8 cellular contexts compared by ENCODE assay signal in the genomic region with DNA sequence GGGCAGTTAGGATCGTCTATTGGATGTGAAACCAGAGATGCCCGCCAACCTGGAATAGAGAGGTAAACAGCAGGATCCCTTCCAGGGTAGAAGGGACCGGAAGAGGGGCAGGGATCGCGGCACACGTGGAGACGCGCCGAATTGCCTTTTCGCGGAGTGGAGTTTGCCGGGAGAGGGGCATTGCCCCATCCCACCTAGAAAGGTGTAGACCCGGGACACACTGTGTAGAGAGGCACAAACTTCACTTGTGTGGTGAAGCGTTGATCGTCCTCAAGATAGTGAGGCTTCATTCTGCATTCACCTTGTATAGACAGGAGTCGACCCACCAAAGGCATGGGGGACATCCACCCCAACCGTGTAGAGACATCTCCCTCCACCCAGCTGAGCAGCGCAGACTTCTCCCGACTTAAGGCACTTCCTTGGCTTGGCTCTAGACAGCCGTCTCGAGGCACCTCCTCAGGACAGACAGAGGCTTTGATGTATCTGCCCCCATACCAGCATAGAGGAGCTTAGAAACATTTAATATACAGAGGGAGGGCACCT. TPM values are rescaled to one million over a fixed set of nuclear protein-coding genes. Genes with fewer than 3 reads are reported as not detected.
A peak's percentile ranks its signal among the peaks of the same experiment; 100 is the strongest.
DNase-seq lines count a peak whose midpoint lies in the region; ATAC-seq lines count a peak whose summit lies in the region.

No MANE protein-coding gene starts in this region.

- peaks cover 0 to 4% (median 0%) of the 10 kb centered on the region in 3 donors for H3K36me3 Mint-ChIP-seq in immature natural killer cell
- H3K36me3 Mint-ChIP-seq in stimulated activated memory B cell treated with anti-CD40 and anti-IgM and Interleukin-4, amounts not matched to agents 10 μg/mL and 1 μg/mL and 100 μg/mL, for 72 hours: peaks cover 23% of the 10 kb centered on the region

- H3K27ac ChIP-seq in BLaER1: peak overlapping the region; percentile 92

- ATAC-seq in GM19395 (IDR thresholded peaks at IDR 0.05; ENCODE audit: unreplicated experiment) (peak; percentile 28), HG03571 (IDR thresholded peaks at IDR 0.05; ENCODE audit: unreplicated experiment) (peak; percentile 25)
- ATAC-seq in stimulated activated memory B cell treated with anti-CD40 and anti-IgM and Interleukin-4, amounts not matched to agents 10 μg/mL and 1 μg/mL and 100 μg/mL, for 72 hours: peak; percentile 2

- H3K27me3 ChIP-seq in BLaER1: peaks cover 33% of the 10 kb centered on the region
- no peaks in the 10 kb centered on the region for H3K27me3 ChIP-seq in adipocyte (replicated peaks; ENCODE audit: control insufficient read depth, insufficient read depth, low read length)

- peak overlapping the region; percentile 92 to 96 (median 94) for H3K4me3 Mint-ChIP-seq in immature natural killer cell
- peak overlapping the region; percentile 94 for H3K4me3 Mint-ChIP-seq in stimulated activated memory B cell treated with anti-CD40 and anti-IgM and Interleukin-4, amounts not matched to agents 10 μg/mL and 1 μg/mL and 100 μg/mL, for 72 hours

- H3K4me3 ChIP-seq in BLaER1 (peak overlapping the region; percentile 79), adipocyte (ENCODE audit: low read length) (peak overlapping the region; percentile 97)

- peaks cover 0 to 13% (median 3%) of the 10 kb centered on the region in 3 donors for H3K27me3 Mint-ChIP-seq in immature natural killer cell (ENCODE audit: low read depth in 3 of 3)
- H3K27me3 Mint-ChIP-seq in stimulated activated memory B cell treated with anti-CD40 and anti-IgM and Interleukin-4, amounts not matched to agents 10 μg/mL and 1 μg/mL and 100 μg/mL, for 72 hours: no peaks in the 10 kb centered on the region

- H3K36me3 ChIP-seq in BLaER1 (peaks cover 17% of the 10 kb centered on the region; the same call in 1 of the 2 replicates), adipocyte (ENCODE audit: control insufficient read depth, insufficient read depth, low read length, severe bottlenecking) (no peaks in the 10 kb centered on the region)

- H3K4me1 ChIP-seq in BLaER1 (peaks cover 14% of the 10 kb centered on the region), adipocyte (ENCODE audit: control insufficient read depth, insufficient read depth, low read length) (peaks cover 17% of the 10 kb centered on the region)

- H3K9ac ChIP-seq in BLaER1 (peak overlapping the region; percentile 92), adipocyte (ENCODE audit: low read length) (peak overlapping the region; percentile 97)

- no peaks in the 10 kb centered on the region for H3K9me3 ChIP-seq in BLaER1
- peaks cover 4% of the 10 kb centered on the region for H3K9me3 ChIP-seq in adipocyte (ENCODE audit: control insufficient read depth, low read length)

- H3K4me1 Mint-ChIP-seq in immature natural killer cell: peaks cover 38 to 51% of the 10 kb centered on the region in 2 donors
- H3K4me1 Mint-ChIP-seq in stimulated activated memory B cell treated with anti-CD40 and anti-IgM and Interleukin-4, amounts not matched to agents 10 μg/mL and 1 μg/mL and 100 μg/mL, for 72 hours: peaks cover 27% of the 10 kb centered on the region

- peak overlapping the region; percentile 93 to 97 (median 96) for H3K27ac Mint-ChIP-seq in immature natural killer cell
- H3K27ac Mint-ChIP-seq in stimulated activated memory B cell treated with anti-CD40 and anti-IgM and Interleukin-4, amounts not matched to agents 10 μg/mL and 1 μg/mL and 100 μg/mL, for 72 hours: peak overlapping the region; percentile 91

- peaks cover 0 to 4% (median 0%) of the 10 kb centered on the region in 6 donors for H3K9me3 Mint-ChIP-seq in immature natural killer cell
- H3K9me3 Mint-ChIP-seq in stimulated activated memory B cell treated with anti-CD40 and anti-IgM and Interleukin-4, amounts not matched to agents 10 μg/mL and 1 μg/mL and 100 μg/mL, for 72 hours: peaks cover 5% of the 10 kb centered on the region

- peaks cover 16% of the 10 kb centered on the region for H4K20me1 ChIP-seq in BLaER1

- H3K4me2 ChIP-seq in BLaER1: peak overlapping the region; percentile 81

- peak; percentile 9 for DNase-seq in adipocyte (ENCODE audit: low read depth)
- DNase-seq in immature natural killer cell: no peak
- DNase-seq in NOMO-1 (lab: John Stamatoyannopoulos, UW; ENCODE audit: unreplicated experiment in 2 of 2): no peak
- DNase-seq in NCI-H146 treated with DMSO at 0.1 percent for 48 hours (lab: John Stamatoyannopoulos, UW; ENCODE audit: unreplicated experiment): no peak

RNA-seq across cellular contexts. Expression of gene GNL3L, which starts 0.4 kb away (rescaled TPM):
- polyA plus RNA-seq in immature natural killer cell: 10 to 100 TPM; 14.6 to 57.7 (median 30.0) TPM

RNA-seq across cellular contexts. Expression of gene FGD1, which starts 34.4 kb away (rescaled TPM):
- polyA plus RNA-seq in immature natural killer cell: under 1 TPM; 0.21 to 0.71 (median 0.36) TPM
